In genomic region chr14:99602054-99602787, GRCh38 we compare ENCODE assay signal across 8 cellular contexts. TPM values are rescaled to one million over a fixed set of nuclear protein-coding genes. Genes with fewer than 3 reads are reported as not detected.
DNase-seq lines count a peak whose midpoint lies in the region; ATAC-seq, FAIRE-seq and TF ChIP-seq lines count a peak whose summit lies in the region.

No MANE protein-coding gene starts in this region.

- DNase-seq in OCI-M1 (lab: John Stamatoyannopoulos, UW) (peak; percentile 36), epithelial cell of esophagus (ENCODE audit: low read depth) (peak; percentile 41), ovary (no peak), GM20000 (ENCODE audit: low spot score) (no peak), NCI-H2227 treated with DMSO at 0.1 percent for 48 hours (lab: John Stamatoyannopoulos, UW) (no peak)
- DNase-seq in effector CD8-positive, alpha-beta T cell (lab: John Stamatoyannopoulos, UW), result no peak

- 28 to 31% (median 28%) methylated on average over 18 of the region's 18 CpGs for WGBS in ovary, 3 donors

- peaks cover 31% of the 10 kb centered on the region for H3K4me1 ChIP-seq in ovary (ENCODE audit: insufficient read depth)

- no peaks in the 10 kb centered on the region for H3K9me3 ChIP-seq in ovary

- no peaks in the 10 kb centered on the region for H3K27me3 ChIP-seq in ovary

- no peak for TF ChIP-seq POLR2A in ovary (IDR thresholded peaks at IDR 0.05)

- intact Hi-C loops in ovary (cut with DNase I), result loop anchor here in 1 of 4 donors (5.0 kb wide), 1 partner anchor 35 kb away; no protein-coding TSS in a partner anchor

- peak overlapping the region; percentile 65 for H3K4me3 ChIP-seq in epithelial cell of esophagus (ENCODE audit: low read length)
- H3K4me3 ChIP-seq in ovary, result peak overlapping the region; percentile 61

- peak; percentile 8 for FAIRE-seq in G401.6 (lab: Jason Lieb, UNC)

- no peak overlapping the region for H3K27ac ChIP-seq in ovary

- H3K36me3 ChIP-seq in ovary, result no peaks in the 10 kb centered on the region

- no peak for TF ChIP-seq EP300 in ovary (IDR thresholded peaks at IDR 0.05)

- ATAC-seq in GM19395 (IDR thresholded peaks at IDR 0.05; ENCODE audit: unreplicated experiment), result no peak

- TF ChIP-seq CTCF in epithelial cell of esophagus (IDR thresholded peaks at IDR 0.05; ENCODE audit: insufficient read depth, low read depth, low read length, missing control alignments) (no peak), ovary (IDR thresholded peaks at IDR 0.05) (no peak), GM20000 (IDR thresholded peaks at IDR 0.05; ENCODE audit: extremely low read depth, missing control alignments) (no peak)

RNA-seq across cellular contexts. Expression of gene CCDC85C, which starts 1.8 kb away (rescaled TPM):
- total RNA-seq in ovary, result 10 to 100 TPM in 5 of 7 donors, 1 to 10 TPM in 2; 2.1 to 28.4 (median 13.2) TPM
- 1 to 10 TPM; 3.2 to 6.7 TPM for polyA plus RNA-seq in ovary

RNA-seq across cellular contexts. Expression of gene HHIPL1, which starts 42.7 kb away (rescaled TPM):
- 1 to 10 TPM in 6 of 7 donors, under 1 TPM in 1; 0.48 to 3.8 (median 2.4) TPM for total RNA-seq in ovary
- polyA plus RNA-seq in ovary, result 1 to 10 TPM in 1 of 2 donors, under 1 TPM in 1; 0.82 to 1.2 TPM

Comparison
In these comparisons a context has a peak if more than half of its experiments do, and no peak if none do; other contexts are left out.
1. DNase-seq: peak in OCI-M1 (single experiment) and epithelial cell of esophagus (single experiment); none in ovary (0 of 5), effector CD8-positive, alpha-beta T cell (single experiment), GM20000 (single experiment) and NCI-H2227 treated with DMSO at 0.1 percent for 48 hours (single experiment).